16 cellular contexts compared by ENCODE assay signal in genomic region chr10:35707642-35708425, GRCh38.
"Had no signal": no experiment of that assay in that cellular context is flagged by ENCODE, and none has a peak within 500 bp of the region (broad histone marks: within the 10 kb centered on the region; RNA-seq: fewer than 3 reads in every experiment).

No MANE protein-coding gene starts in this region.

- DNase-seq: activated CD4-positive, alpha-beta T cell treated with anti-CD3 and anti-CD28 coated beads, Interleukin-2, amount 10 ng/mL, durations not matched to agents 7 days and 5 days; activated CD8-positive, alpha-beta T cell treated with anti-CD3 and anti-CD28 coated beads, Interleukin-2, amount 10 ng/mL, durations not matched to agents 7 days and 5 days; activated effector memory CD4-positive, alpha-beta T cell treated with Interleukin-2 at 50 U/mL for 16 hours; activated naive CD4-positive, alpha-beta T cell treated with anti-CD3 and anti-CD28 coated beads, Interleukin-2, amount 50 U/mL, for 16 hours; activated T-cell treated with anti-CD3 and anti-CD28 coated beads, Interleukin-2, amount 50 U/mL, for 48 hours; cerebellar nuclear complex; effector CD8-positive, alpha-beta T cell; esophagus squamous epithelium; mucosa of descending colon; naive B cell; right cardiac atrium; stimulated activated CD4-positive, alpha-beta T cell treated with anti-CD3 and anti-CD28 coated beads, Interleukin-4, amount 100 ng/mL, for 4 hours; stimulated activated naive B cell treated with anti-CD40 and anti-IgM and Interleukin-4, amounts not matched to agents 10 μg/mL and 1 μg/mL and 100 μg/mL, for 72 hours; upper lobe of right lung had no signal

- H3K27ac ChIP-seq: esophagus squamous epithelium, prostate gland, upper lobe of right lung had no signal

- H3K4me3 ChIP-seq: esophagus squamous epithelium, mucosa of descending colon, prostate gland, upper lobe of right lung had no signal

- ATAC-seq: activated CD4-positive, CD25-positive, alpha-beta regulatory T cell treated with anti-CD3 and anti-CD28 coated beads, Interleukin-2, amount 50 U/mL, for 24 hours; activated CD8-positive, alpha-beta T cell treated with anti-CD3 and anti-CD28 coated beads, Interleukin-2, amount 10 ng/mL, durations not matched to agents 7 days and 5 days; mucosa of descending colon; right cardiac atrium; stimulated activated naive B cell treated with anti-CD40 and anti-IgM and Interleukin-4, amounts not matched to agents 10 μg/mL and 1 μg/mL and 100 μg/mL, for 72 hours; upper lobe of right lung had no signal

- H3K9me3 ChIP-seq: mucosa of descending colon, prostate gland, upper lobe of right lung had no signal

- H3K4me1 ChIP-seq: esophagus squamous epithelium, prostate gland, upper lobe of right lung had no signal

- H3K27me3 ChIP-seq: upper lobe of right lung had no signal

- H3K36me3 ChIP-seq: esophagus squamous epithelium, prostate gland, upper lobe of right lung had no signal
